In genomic region chr9:126412945-126413344, GRCh38 we compare ENCODE assay signal across 14 cellular contexts.
A peak's percentile ranks its signal among the peaks of the same experiment; 100 is the strongest.
DNase-seq lines count a peak whose midpoint lies in the region; ATAC-seq and TF ChIP-seq lines count a peak whose summit lies in the region.
"Had no signal": no experiment of that assay in that cellular context is flagged by ENCODE, and none has a peak within 500 bp of the region (broad histone marks: within the 10 kb centered on the region; RNA-seq: fewer than 3 reads in every experiment).

No MANE protein-coding gene starts in this region.

- peak overlapping the region; percentile 93 for H3K27ac ChIP-seq in KOPT-K1 (ENCODE audit: low read depth, low read length, poor library complexity, severe bottlenecking)
- H3K27ac ChIP-seq in Peyer's patch = no peak overlapping the region
- H3K27ac ChIP-seq: epithelial cell of prostate, gastroesophageal sphincter, tibial artery had no signal

- DNase-seq in activated naive CD8-positive, alpha-beta T cell treated with anti-CD3 and anti-CD28 coated beads for 36 hours = no peak
- DNase-seq in activated naive CD8-positive, alpha-beta T cell treated with anti-CD3 and anti-CD28 coated beads, Interleukin-2, amount 50 U/mL, for 24 hours = no peak
- DNase-seq in Peyer's patch (no peak), NCI-H1092 (lab: John Stamatoyannopoulos, UW) (no peak), NCI-H2081 treated with DMSO at 0.1 percent for 48 hours (lab: John Stamatoyannopoulos, UW) (no peak)
- DNase-seq: C1 segment of cervical spinal cord; NCI-H446; stimulated activated naive CD4-positive, alpha-beta T cell treated with Interleukin-2 at 50 U/mL for 16 hours; tibial artery had no signal

- no peaks in the 10 kb centered on the region for H3K36me3 Mint-ChIP-seq in activated naive CD8-positive, alpha-beta T cell
- peaks cover 8% of the 10 kb centered on the region for H3K36me3 Mint-ChIP-seq in activated naive CD8-positive, alpha-beta T cell treated with anti-CD3 and anti-CD28 coated beads for 36 hours
- H3K36me3 Mint-ChIP-seq in activated naive CD8-positive, alpha-beta T cell treated with anti-CD3 and anti-CD28 coated beads, Interleukin-2, amount 50 U/mL, for 24 hours (ENCODE audit: low read depth) = no peaks in the 10 kb centered on the region

- TF ChIP-seq POLR2A in Peyer's patch (IDR thresholded peaks at IDR 0.05) = no peak

- TF ChIP-seq CTCF in Peyer's patch (IDR thresholded peaks at IDR 0.05) = no peak

- peak overlapping the region; percentile 13 for H3K27ac Mint-ChIP-seq in activated naive CD8-positive, alpha-beta T cell
- no peak overlapping the region for H3K27ac Mint-ChIP-seq in activated naive CD8-positive, alpha-beta T cell treated with anti-CD3 and anti-CD28 coated beads for 36 hours
- H3K27ac Mint-ChIP-seq in activated naive CD8-positive, alpha-beta T cell treated with anti-CD3 and anti-CD28 coated beads, Interleukin-2, amount 50 U/mL, for 24 hours = peak overlapping the region; percentile 20

- peaks cover 7% of the 10 kb centered on the region; the same call in 1 of the 2 replicates for H3K36me3 ChIP-seq in KOPT-K1 (ENCODE audit: insufficient read depth, low read length)
- H3K36me3 ChIP-seq in Peyer's patch = peaks cover 0 to 3% (median 0%) of the 10 kb centered on the region in 3 donors
- H3K36me3 ChIP-seq: HAP-1 had no signal

- H3K27me3 ChIP-seq in Peyer's patch = no peaks in the 10 kb centered on the region
- H3K27me3 ChIP-seq: gastroesophageal sphincter, tibial artery had no signal

- H3K4me1 Mint-ChIP-seq in activated naive CD8-positive, alpha-beta T cell (ENCODE audit: low read depth) = peaks cover 46% of the 10 kb centered on the region
- H3K4me1 Mint-ChIP-seq in activated naive CD8-positive, alpha-beta T cell treated with anti-CD3 and anti-CD28 coated beads for 36 hours = peaks cover 53% of the 10 kb centered on the region
- H3K4me1 Mint-ChIP-seq in activated naive CD8-positive, alpha-beta T cell treated with anti-CD3 and anti-CD28 coated beads, Interleukin-2, amount 50 U/mL, for 24 hours = peaks cover 37% of the 10 kb centered on the region

- H3K4me1 ChIP-seq in Peyer's patch = peaks cover 0 to 12% (median 0%) of the 10 kb centered on the region in 4 donors
- H3K4me1 ChIP-seq: HAP-1, tibial artery had no signal

- no peaks in the 10 kb centered on the region for H3K27me3 Mint-ChIP-seq in activated naive CD8-positive, alpha-beta T cell
- no peaks in the 10 kb centered on the region for H3K27me3 Mint-ChIP-seq in activated naive CD8-positive, alpha-beta T cell treated with anti-CD3 and anti-CD28 coated beads for 36 hours
- no peaks in the 10 kb centered on the region for H3K27me3 Mint-ChIP-seq in activated naive CD8-positive, alpha-beta T cell treated with anti-CD3 and anti-CD28 coated beads, Interleukin-2, amount 50 U/mL, for 24 hours

- no peaks in the 10 kb centered on the region for H3K9me3 ChIP-seq in KOPT-K1 (ENCODE audit: insufficient read depth, low read length, poor library complexity, severe bottlenecking)
- H3K9me3 ChIP-seq in Peyer's patch = no peaks in the 10 kb centered on the region
- H3K9me3 ChIP-seq: gastroesophageal sphincter, HAP-1, tibial artery had no signal

- H3K4me3 ChIP-seq in Peyer's patch = no peak overlapping the region
- H3K4me3 ChIP-seq: gastroesophageal sphincter, HAP-1, tibial artery had no signal

- H3K4me3 Mint-ChIP-seq in activated naive CD8-positive, alpha-beta T cell = peak overlapping the region; percentile 20
- H3K4me3 Mint-ChIP-seq in activated naive CD8-positive, alpha-beta T cell treated with anti-CD3 and anti-CD28 coated beads for 36 hours = no peak overlapping the region
- no peak overlapping the region for H3K4me3 Mint-ChIP-seq in activated naive CD8-positive, alpha-beta T cell treated with anti-CD3 and anti-CD28 coated beads, Interleukin-2, amount 50 U/mL, for 24 hours

- no peaks in the 10 kb centered on the region for H3K9me3 Mint-ChIP-seq in activated naive CD8-positive, alpha-beta T cell (ENCODE audit: low read depth)
- no peaks in the 10 kb centered on the region for H3K9me3 Mint-ChIP-seq in activated naive CD8-positive, alpha-beta T cell treated with anti-CD3 and anti-CD28 coated beads for 36 hours
- H3K9me3 Mint-ChIP-seq in activated naive CD8-positive, alpha-beta T cell treated with anti-CD3 and anti-CD28 coated beads, Interleukin-2, amount 50 U/mL, for 24 hours = no peaks in the 10 kb centered on the region

- ATAC-seq in activated naive CD8-positive, alpha-beta T cell treated with anti-CD3 and anti-CD28 coated beads, Interleukin-2, amount 50 U/mL, for 24 hours = no peak
- ATAC-seq: gastroesophageal sphincter had no signal
